In genomic region chr6:130973521-130974277, GRCh38 we compare ENCODE assay signal across 1 cellular context.
TF ChIP-seq lines count a peak whose summit lies in the region.

No MANE protein-coding gene starts in this region.

TF ChIP-seq in GM23338, 12 proteins besides CTCF, POLR2A, EP300 and RAD21 (continued from another document):
- TF ChIP-seq ZNF462 (CRISPR knock-in tag; IDR thresholded peaks at IDR 0.05): no peak
